Comparison of ENCODE assay signal across 1 cellular context in the genomic region with DNA sequence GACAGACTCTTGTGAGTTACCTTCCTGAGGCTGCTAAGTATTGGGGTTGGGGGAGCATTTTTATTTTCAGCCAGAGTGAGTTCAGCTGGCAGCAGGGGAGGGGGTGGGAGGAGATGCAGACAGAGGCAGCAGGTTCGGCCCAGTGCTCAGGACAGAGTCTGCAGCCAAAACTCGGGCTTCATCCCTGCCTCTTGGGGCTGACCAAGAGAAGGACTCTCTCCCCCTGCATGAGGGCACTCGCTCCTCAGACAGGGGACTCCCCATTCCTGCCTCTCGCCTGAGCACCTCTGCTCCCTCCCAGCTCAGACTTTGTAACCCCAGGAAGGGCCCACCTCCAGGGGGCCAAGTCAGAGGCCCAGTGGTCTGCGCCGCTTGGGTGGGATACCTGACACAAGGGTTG.
TF ChIP-seq lines count a peak whose summit lies in the region.

No MANE protein-coding gene starts in this region.

TF ChIP-seq in SK-N-SH treated with all-trans-retinoic acid at 6 μM for 48 hours, 23 proteins besides CTCF, POLR2A, EP300 and RAD21 (continued from another document):
- TF ChIP-seq, protein P1, sequence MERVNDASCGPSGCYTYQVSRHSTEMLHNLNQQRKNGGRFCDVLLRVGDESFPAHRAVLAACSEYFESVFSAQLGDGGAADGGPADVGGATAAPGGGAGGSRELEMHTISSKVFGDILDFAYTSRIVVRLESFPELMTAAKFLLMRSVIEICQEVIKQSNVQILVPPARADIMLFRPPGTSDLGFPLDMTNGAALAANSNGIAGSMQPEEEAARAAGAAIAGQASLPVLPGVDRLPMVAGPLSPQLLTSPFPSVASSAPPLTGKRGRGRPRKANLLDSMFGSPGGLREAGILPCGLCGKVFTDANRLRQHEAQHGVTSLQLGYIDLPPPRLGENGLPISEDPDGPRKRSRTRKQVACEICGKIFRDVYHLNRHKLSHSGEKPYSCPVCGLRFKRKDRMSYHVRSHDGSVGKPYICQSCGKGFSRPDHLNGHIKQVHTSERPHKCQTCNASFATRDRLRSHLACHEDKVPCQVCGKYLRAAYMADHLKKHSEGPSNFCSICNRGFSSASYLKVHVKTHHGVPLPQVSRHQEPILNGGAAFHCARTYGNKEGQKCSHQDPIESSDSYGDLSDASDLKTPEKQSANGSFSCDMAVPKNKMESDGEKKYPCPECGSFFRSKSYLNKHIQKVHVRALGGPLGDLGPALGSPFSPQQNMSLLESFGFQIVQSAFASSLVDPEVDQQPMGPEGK (CRISPR knock-in tag; IDR thresholded peaks at IDR 0.05; ENCODE audit: borderline replicate concordance): no peak
- TF ChIP-seq SNAI2 (CRISPR knock-in tag; IDR thresholded peaks at IDR 0.05) (no peak), ISL1 (CRISPR knock-in tag; IDR thresholded peaks at IDR 0.05) (no peak), PPARA (CRISPR knock-in tag; IDR thresholded peaks at IDR 0.05; ENCODE audit: borderline replicate concordance) (no peak)
